In the genomic region with DNA sequence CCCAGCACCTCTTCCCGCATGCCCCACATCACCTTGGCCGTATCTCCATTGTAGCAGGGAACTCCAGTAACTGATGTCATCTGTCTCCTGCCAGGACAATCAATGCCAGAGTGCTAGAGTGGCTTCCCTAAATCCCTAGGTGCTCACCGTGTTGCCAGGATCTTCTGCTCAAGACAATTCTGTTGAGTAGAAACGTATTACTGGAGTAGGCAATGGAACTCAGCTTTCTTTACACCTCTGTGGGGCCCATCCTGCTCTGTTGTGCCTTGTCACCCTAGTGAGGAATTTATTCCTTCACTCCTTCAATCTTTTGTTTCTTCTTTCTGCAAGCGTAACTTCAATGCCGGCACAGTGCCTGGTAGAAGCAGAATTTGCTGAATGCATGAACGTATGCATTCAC, we compare ENCODE assay signal across 19 cellular contexts.
DNase-seq lines count a peak whose midpoint lies in the region; ATAC-seq and TF ChIP-seq lines count a peak whose summit lies in the region.
"Had no signal": no experiment of that assay in that cellular context is flagged by ENCODE, and none has a peak within 500 bp of the region (broad histone marks: within the 10 kb centered on the region; RNA-seq: fewer than 3 reads in every experiment).

No MANE protein-coding gene starts in this region.

- H3K4me1 Mint-ChIP-seq in activated T-cell treated with anti-CD3 and anti-CD28 coated beads, Interleukin-2, amount 50 U/mL, for 72 hours (ENCODE audit: low read depth) = peaks cover 16% of the 10 kb centered on the region
- peaks cover 4% of the 10 kb centered on the region for H3K4me1 Mint-ChIP-seq in activated T-cell treated with anti-CD3 and anti-CD28 coated beads, Interleukin-2, amount 50 U/mL, for 4 hours (ENCODE audit: low read depth)
- H3K4me1 Mint-ChIP-seq: natural killer cell had no signal

- H3K4me3 Mint-ChIP-seq in activated T-cell treated with anti-CD3 and anti-CD28 coated beads, Interleukin-2, amount 50 U/mL, for 72 hours = peak overlapping the region in 1 of 2 donors; percentile 46
- H3K4me3 Mint-ChIP-seq in activated T-cell treated with anti-CD3 and anti-CD28 coated beads, Interleukin-2, amount 50 U/mL, for 4 hours = no peak overlapping the region
- H3K4me3 Mint-ChIP-seq: activated naive CD8-positive, alpha-beta T cell; natural killer cell had no signal

- DNase-seq in activated T-cell treated with anti-CD3 and anti-CD28 coated beads, Interleukin-2, amount 50 U/mL, for 72 hours = no peak
- no peak for DNase-seq in activated T-cell treated with anti-CD3 and anti-CD28 coated beads, Interleukin-2, amount 50 U/mL, for 4 hours
- DNase-seq in thoracic aorta (ENCODE audit: low spot score) (no peak), adrenal gland (no peak), dermis blood vessel endothelial cell (no peak)
- DNase-seq: ACHN; activated CD4-positive, alpha-beta T cell treated with anti-CD3 and anti-CD28 coated beads, Interleukin-2, amount 50 U/mL, for 1 hour; activated T-cell treated with anti-CD3 and anti-CD28 coated beads for 4 hours; Karpas-422; kidney; natural killer cell; NCI-H187 treated with DMSO at 0.1 percent for 48 hours; NCI-H774 had no signal

- no peaks in the 10 kb centered on the region for H3K27me3 ChIP-seq in muscle layer of colon (ENCODE audit: control insufficient read depth in 1 of 2, insufficient read depth in 2 of 2, low read length in 2 of 2)
- H3K27me3 ChIP-seq in thoracic aorta (replicated peaks; ENCODE audit: insufficient read depth) = no peaks in the 10 kb centered on the region
- no peaks in the 10 kb centered on the region for H3K27me3 ChIP-seq in adrenal gland

- 84 to 93% (median 91%) methylated on average over 7 of the region's 7 CpGs for WGBS in adrenal gland, 4 donors

- no peak overlapping the region for H3K9ac ChIP-seq in muscle layer of colon (ENCODE audit: low read length)
- H3K9ac ChIP-seq: parathyroid adenoma had no signal

- H3K9me3 ChIP-seq in muscle layer of colon (ENCODE audit: low read length) (no peaks in the 10 kb centered on the region), thoracic aorta (no peaks in the 10 kb centered on the region), adrenal gland (replicated peaks in 1 of 3) (no peaks in the 10 kb centered on the region)

- no peaks in the 10 kb centered on the region for H3K27me3 Mint-ChIP-seq in activated T-cell treated with anti-CD3 and anti-CD28 coated beads, Interleukin-2, amount 50 U/mL, for 72 hours (ENCODE audit: low read depth)
- no peaks in the 10 kb centered on the region for H3K27me3 Mint-ChIP-seq in activated T-cell treated with anti-CD3 and anti-CD28 coated beads, Interleukin-2, amount 50 U/mL, for 4 hours (ENCODE audit: low read depth)
- H3K27me3 Mint-ChIP-seq: activated naive CD8-positive, alpha-beta T cell had no signal

- TF ChIP-seq CTCF in thoracic aorta (IDR thresholded peaks at IDR 0.05) = no peak
- TF ChIP-seq CTCF in adrenal gland (IDR thresholded peaks at IDR 0.05) = no peak

- no peaks in the 10 kb centered on the region for H3K36me3 Mint-ChIP-seq in activated T-cell treated with anti-CD3 and anti-CD28 coated beads, Interleukin-2, amount 50 U/mL, for 72 hours (ENCODE audit: insufficient read depth in 2 of 2)
- no peaks in the 10 kb centered on the region for H3K36me3 Mint-ChIP-seq in activated T-cell treated with anti-CD3 and anti-CD28 coated beads, Interleukin-2, amount 50 U/mL, for 4 hours (ENCODE audit: insufficient read depth)
- H3K36me3 Mint-ChIP-seq: activated naive CD8-positive, alpha-beta T cell; natural killer cell had no signal

- TF ChIP-seq POLR2A in adrenal gland (IDR thresholded peaks at IDR 0.05) = no peak

- intact Hi-C loops in adrenal gland (cut with DNase I) = no loop called here

- H3K36me3 ChIP-seq in muscle layer of colon (ENCODE audit: insufficient read depth, low read length) (no peaks in the 10 kb centered on the region), thoracic aorta (no peaks in the 10 kb centered on the region), adrenal gland (replicated peaks in 1 of 2) (no peaks in the 10 kb centered on the region)

- no peak for ATAC-seq in activated T-cell treated with anti-CD3 and anti-CD28 coated beads, Interleukin-2, amount 50 U/mL, for 72 hours (replicated peaks in 1 of 2)
- ATAC-seq in activated T-cell treated with anti-CD3 and anti-CD28 coated beads, Interleukin-2, amount 50 U/mL, for 4 hours = no peak
- no peak for ATAC-seq in thoracic aorta (ENCODE audit: insufficient number of reproducible peaks, low FRiP score, low read depth)
- no peak for ATAC-seq in GM18861 (IDR thresholded peaks at IDR 0.05; ENCODE audit: unreplicated experiment)
- ATAC-seq: natural killer cell had no signal

- peak overlapping the region; percentile 68 for H3K27ac Mint-ChIP-seq in activated T-cell treated with anti-CD3 and anti-CD28 coated beads, Interleukin-2, amount 50 U/mL, for 72 hours
- H3K27ac Mint-ChIP-seq: activated naive CD8-positive, alpha-beta T cell; natural killer cell had no signal

- H3K4me3 ChIP-seq in muscle layer of colon (ENCODE audit: low read depth in 1 of 2, low read length in 2 of 2) (no peak overlapping the region), thoracic aorta (peak overlapping the region; percentile 27), adrenal gland (no peak overlapping the region)
- H3K4me3 ChIP-seq: coronary artery had no signal

- H3K4me1 ChIP-seq in muscle layer of colon (ENCODE audit: insufficient read depth, low read length) = peaks cover 19% of the 10 kb centered on the region
- peaks cover 10 to 21% of the 10 kb centered on the region in 2 donors for H3K4me1 ChIP-seq in thoracic aorta (ENCODE audit: control insufficient read depth in 1 of 2, low read depth in 2 of 2)
- peaks cover 0 to 6% of the 10 kb centered on the region in 2 donors for H3K4me1 ChIP-seq in adrenal gland (replicated peaks in 1 of 2)
- H3K4me1 ChIP-seq: parathyroid adenoma had no signal

- H3K27ac ChIP-seq in angular gyrus (ENCODE audit: low read depth, low read length) (peak overlapping the region; percentile 59), muscle layer of colon (ENCODE audit: low read depth, low read length) (peak overlapping the region; percentile 19), thoracic aorta (peak overlapping the region; percentile 60 to 63), adrenal gland (no peak overlapping the region)
- H3K27ac ChIP-seq: parathyroid adenoma had no signal

- H3K9me3 Mint-ChIP-seq in activated T-cell treated with anti-CD3 and anti-CD28 coated beads, Interleukin-2, amount 50 U/mL, for 72 hours = no peaks in the 10 kb centered on the region
- no peaks in the 10 kb centered on the region for H3K9me3 Mint-ChIP-seq in activated T-cell treated with anti-CD3 and anti-CD28 coated beads, Interleukin-2, amount 50 U/mL, for 4 hours
- H3K9me3 Mint-ChIP-seq: natural killer cell had no signal

Comparison
In these comparisons a context has a peak if more than half of its experiments do, and no peak if none do; other contexts are left out.
1. H3K27ac ChIP-seq: peak in angular gyrus (single experiment), muscle layer of colon (single experiment) and thoracic aorta (2 of 2); none in adrenal gland (0 of 5).